In genomic region chr3:55725681-55726500, GRCh38 we compare ENCODE assay signal across 2 cellular contexts.
TF ChIP-seq lines count a peak whose summit lies in the region.

No MANE protein-coding gene starts in this region.

TF ChIP-seq in SK-N-SH treated with all-trans-retinoic acid at 6 μM for 48 hours, 23 proteins besides CTCF, POLR2A, EP300 and RAD21:
- TF ChIP-seq, protein P1, sequence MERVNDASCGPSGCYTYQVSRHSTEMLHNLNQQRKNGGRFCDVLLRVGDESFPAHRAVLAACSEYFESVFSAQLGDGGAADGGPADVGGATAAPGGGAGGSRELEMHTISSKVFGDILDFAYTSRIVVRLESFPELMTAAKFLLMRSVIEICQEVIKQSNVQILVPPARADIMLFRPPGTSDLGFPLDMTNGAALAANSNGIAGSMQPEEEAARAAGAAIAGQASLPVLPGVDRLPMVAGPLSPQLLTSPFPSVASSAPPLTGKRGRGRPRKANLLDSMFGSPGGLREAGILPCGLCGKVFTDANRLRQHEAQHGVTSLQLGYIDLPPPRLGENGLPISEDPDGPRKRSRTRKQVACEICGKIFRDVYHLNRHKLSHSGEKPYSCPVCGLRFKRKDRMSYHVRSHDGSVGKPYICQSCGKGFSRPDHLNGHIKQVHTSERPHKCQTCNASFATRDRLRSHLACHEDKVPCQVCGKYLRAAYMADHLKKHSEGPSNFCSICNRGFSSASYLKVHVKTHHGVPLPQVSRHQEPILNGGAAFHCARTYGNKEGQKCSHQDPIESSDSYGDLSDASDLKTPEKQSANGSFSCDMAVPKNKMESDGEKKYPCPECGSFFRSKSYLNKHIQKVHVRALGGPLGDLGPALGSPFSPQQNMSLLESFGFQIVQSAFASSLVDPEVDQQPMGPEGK (CRISPR knock-in tag; IDR thresholded peaks at IDR 0.05; ENCODE audit: borderline replicate concordance), result no peak
- TF ChIP-seq TOX (CRISPR knock-in tag; IDR thresholded peaks at IDR 0.05; ENCODE audit: borderline replicate concordance), result no peak
- no peak for TF ChIP-seq ZC3H10 (CRISPR knock-in tag; IDR thresholded peaks at IDR 0.05)
- no peak for TF ChIP-seq ZFP3 (CRISPR knock-in tag; IDR thresholded peaks at IDR 0.05)
- TF ChIP-seq SNAI2 (CRISPR knock-in tag; IDR thresholded peaks at IDR 0.05), result no peak
- no peak for TF ChIP-seq ZNF565 (CRISPR knock-in tag; conservative IDR thresholded peaks at IDR 0.05; ENCODE audit: low read depth)
- TF ChIP-seq OSR1 (CRISPR knock-in tag; IDR thresholded peaks at IDR 0.05), result no peak
- TF ChIP-seq CSDC2 (CRISPR knock-in tag; IDR thresholded peaks at IDR 0.05), result no peak
- no peak for TF ChIP-seq CSRNP3 (CRISPR knock-in tag; IDR thresholded peaks at IDR 0.05)
- no peak for TF ChIP-seq GLIS3 (CRISPR knock-in tag; IDR thresholded peaks at IDR 0.05)
- no peak for TF ChIP-seq TCF4 (CRISPR knock-in tag; IDR thresholded peaks at IDR 0.05; ENCODE audit: borderline replicate concordance)
- TF ChIP-seq POU6F1 (CRISPR knock-in tag; IDR thresholded peaks at IDR 0.05; ENCODE audit: borderline replicate concordance, low read depth), result no peak
- TF ChIP-seq ISL1 (CRISPR knock-in tag; IDR thresholded peaks at IDR 0.05), result no peak
- TF ChIP-seq ZFP30 (CRISPR knock-in tag; IDR thresholded peaks at IDR 0.05), result no peak
- no peak for TF ChIP-seq RARB (CRISPR knock-in tag; IDR thresholded peaks at IDR 0.05)
- no peak for TF ChIP-seq ARNTL (CRISPR knock-in tag; IDR thresholded peaks at IDR 0.05; ENCODE audit: borderline replicate concordance, low read depth)
- TF ChIP-seq, protein P2, sequence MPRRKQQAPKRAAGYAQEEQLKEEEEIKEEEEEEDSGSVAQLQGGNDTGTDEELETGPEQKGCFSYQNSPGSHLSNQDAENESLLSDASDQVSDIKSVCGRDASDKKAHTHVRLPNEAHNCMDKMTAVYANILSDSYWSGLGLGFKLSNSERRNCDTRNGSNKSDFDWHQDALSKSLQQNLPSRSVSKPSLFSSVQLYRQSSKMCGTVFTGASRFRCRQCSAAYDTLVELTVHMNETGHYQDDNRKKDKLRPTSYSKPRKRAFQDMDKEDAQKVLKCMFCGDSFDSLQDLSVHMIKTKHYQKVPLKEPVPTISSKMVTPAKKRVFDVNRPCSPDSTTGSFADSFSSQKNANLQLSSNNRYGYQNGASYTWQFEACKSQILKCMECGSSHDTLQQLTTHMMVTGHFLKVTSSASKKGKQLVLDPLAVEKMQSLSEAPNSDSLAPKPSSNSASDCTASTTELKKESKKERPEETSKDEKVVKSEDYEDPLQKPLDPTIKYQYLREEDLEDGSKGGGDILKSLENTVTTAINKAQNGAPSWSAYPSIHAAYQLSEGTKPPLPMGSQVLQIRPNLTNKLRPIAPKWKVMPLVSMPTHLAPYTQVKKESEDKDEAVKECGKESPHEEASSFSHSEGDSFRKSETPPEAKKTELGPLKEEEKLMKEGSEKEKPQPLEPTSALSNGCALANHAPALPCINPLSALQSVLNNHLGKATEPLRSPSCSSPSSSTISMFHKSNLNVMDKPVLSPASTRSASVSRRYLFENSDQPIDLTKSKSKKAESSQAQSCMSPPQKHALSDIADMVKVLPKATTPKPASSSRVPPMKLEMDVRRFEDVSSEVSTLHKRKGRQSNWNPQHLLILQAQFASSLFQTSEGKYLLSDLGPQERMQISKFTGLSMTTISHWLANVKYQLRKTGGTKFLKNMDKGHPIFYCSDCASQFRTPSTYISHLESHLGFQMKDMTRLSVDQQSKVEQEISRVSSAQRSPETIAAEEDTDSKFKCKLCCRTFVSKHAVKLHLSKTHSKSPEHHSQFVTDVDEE (CRISPR knock-in tag; IDR thresholded peaks at IDR 0.05), result no peak

TF ChIP-seq in SK-N-SH, 30 proteins besides CTCF, POLR2A, EP300 and RAD21 (continued from another document):
- TF ChIP-seq, protein P3, sequence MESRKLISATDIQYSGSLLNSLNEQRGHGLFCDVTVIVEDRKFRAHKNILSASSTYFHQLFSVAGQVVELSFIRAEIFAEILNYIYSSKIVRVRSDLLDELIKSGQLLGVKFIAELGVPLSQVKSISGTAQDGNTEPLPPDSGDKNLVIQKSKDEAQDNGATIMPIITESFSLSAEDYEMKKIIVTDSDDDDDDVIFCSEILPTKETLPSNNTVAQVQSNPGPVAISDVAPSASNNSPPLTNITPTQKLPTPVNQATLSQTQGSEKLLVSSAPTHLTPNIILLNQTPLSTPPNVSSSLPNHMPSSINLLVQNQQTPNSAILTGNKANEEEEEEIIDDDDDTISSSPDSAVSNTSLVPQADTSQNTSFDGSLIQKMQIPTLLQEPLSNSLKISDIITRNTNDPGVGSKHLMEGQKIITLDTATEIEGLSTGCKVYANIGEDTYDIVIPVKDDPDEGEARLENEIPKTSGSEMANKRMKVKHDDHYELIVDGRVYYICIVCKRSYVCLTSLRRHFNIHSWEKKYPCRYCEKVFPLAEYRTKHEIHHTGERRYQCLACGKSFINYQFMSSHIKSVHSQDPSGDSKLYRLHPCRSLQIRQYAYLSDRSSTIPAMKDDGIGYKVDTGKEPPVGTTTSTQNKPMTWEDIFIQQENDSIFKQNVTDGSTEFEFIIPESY (IDR thresholded peaks at IDR 0.05; ENCODE audit: borderline replicate concordance, low read depth), result no peak
